Comparison of ENCODE assay signal across 1 cellular context in the genomic region with DNA sequence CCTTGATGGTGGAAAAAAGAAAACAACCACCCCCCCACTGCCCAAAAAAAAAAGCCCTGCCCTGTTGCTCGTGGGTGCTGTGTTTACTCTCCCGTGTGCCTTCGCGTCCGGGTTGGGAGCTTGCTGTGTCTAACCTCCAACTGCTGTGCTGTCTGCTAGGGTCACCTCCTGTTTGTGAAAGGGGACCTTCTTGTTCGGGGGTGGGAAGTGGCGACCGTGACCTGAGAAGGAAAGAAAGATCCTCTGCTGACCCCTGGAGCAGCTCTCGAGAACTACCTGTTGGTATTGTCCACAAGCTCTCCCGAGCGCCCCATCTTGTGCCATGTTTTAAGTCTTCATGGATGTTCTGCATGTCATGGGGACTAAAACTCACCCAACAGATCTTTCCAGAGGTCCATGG.
TF ChIP-seq lines count a peak whose summit lies in the region.

No MANE protein-coding gene starts in this region.

TF ChIP-seq in GM12878, 131 proteins besides CTCF, POLR2A, EP300 and RAD21:
- TF ChIP-seq SREBF2 (IDR thresholded peaks at IDR 0.05; ENCODE audit: low read length) (no peak), SMC3 (IDR thresholded peaks at IDR 0.05; ENCODE audit: borderline replicate concordance, low read length) (peak; percentile 59), PAX5 (IDR thresholded peaks at IDR 0.05; ENCODE audit: borderline replicate concordance, low read depth, low read length) (no peak), BHLHE40 (IDR thresholded peaks at IDR 0.05; ENCODE audit: borderline replicate concordance in 1 of 2, low read depth in 2 of 2, low read length in 1 of 2) (peak in 1 of 2 experiments; percentile 19; a peak in 1 of 4 replicates), NRF1 (conservative IDR thresholded peaks at IDR 0.05; ENCODE audit: low read depth, low read length) (no peak), YY1 (IDR thresholded peaks at IDR 0.05; ENCODE audit: low read depth, low read length) (peak; percentile 45; the same call in 1 of the 2 replicates), TCF7 (IDR thresholded peaks at IDR 0.05; ENCODE audit: borderline replicate concordance) (no peak)
- TF ChIP-seq, protein P1, sequence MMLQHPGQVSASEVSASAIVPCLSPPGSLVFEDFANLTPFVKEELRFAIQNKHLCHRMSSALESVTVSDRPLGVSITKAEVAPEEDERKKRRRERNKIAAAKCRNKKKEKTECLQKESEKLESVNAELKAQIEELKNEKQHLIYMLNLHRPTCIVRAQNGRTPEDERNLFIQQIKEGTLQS (IDR thresholded peaks at IDR 0.05; ENCODE audit: borderline replicate concordance, extremely low read depth, low read depth, low read length) = no peak
